28 cellular contexts compared by ENCODE assay signal in genomic region chr1:7873801-7874795, GRCh38. TPM values are rescaled to one million over a fixed set of nuclear protein-coding genes. Genes with fewer than 3 reads are reported as not detected.
"Had no signal": no experiment of that assay in that cellular context is flagged by ENCODE, and none has a peak within 500 bp of the region (broad histone marks: within the 10 kb centered on the region; RNA-seq: fewer than 3 reads in every experiment).

No MANE protein-coding gene starts in this region.

- H3K9me3 ChIP-seq: neutrophil, prostate gland, testis, vagina had no signal

- ATAC-seq: esophagus mucosa; foreskin keratinocyte; left ventricle myocardium superior; naive thymus-derived CD8-positive, alpha-beta T cell; right cardiac atrium; stimulated activated effector memory CD8-positive, alpha-beta T cell treated with anti-CD3 and anti-CD28 coated beads, Interleukin-12 subunit alpha, Interleukin-12 subunit beta, amount 100 ng/mL, for 72 hours; stimulated activated naive CD8-positive, alpha-beta T cell treated with anti-CD3 and anti-CD28 coated beads, Interleukin-15, Interleukin-2, amounts not matched to agents 100 U/mL and 50 U/mL, for 24 hours had no signal

- H3K36me3 ChIP-seq: lower lobe of right lung, neutrophil, prostate gland, sigmoid colon, tibial nerve, vagina had no signal

- H3K27me3 ChIP-seq: sigmoid colon, testis, tibial nerve, vagina had no signal

- H3K4me1 ChIP-seq: foreskin keratinocyte, lower lobe of right lung, prostate gland, sigmoid colon, testis, tibial nerve, vagina had no signal

- DNase-seq: effector CD8-positive, alpha-beta T cell; endodermal cell; foreskin keratinocyte; left ventricle myocardium superior; lower lobe of right lung; naive thymus-derived CD8-positive, alpha-beta T cell; nephron progenitor cell; right cardiac atrium; sigmoid colon; stimulated activated CD4-positive, alpha-beta T cell treated with anti-CD3 and anti-CD28 coated beads, Interleukin-2, amount 100 ng/mL, for 24 hours; stimulated activated CD4-positive, alpha-beta T cell treated with anti-CD3 and anti-CD28 coated beads, Interleukin-4, amount 100 ng/mL, for 24 hours; stimulated activated naive CD8-positive, alpha-beta T cell treated with anti-CD3 and anti-CD28 coated beads, Interleukin-15, Interleukin-2, amounts not matched to agents 100 U/mL and 50 U/mL, for 24 hours; substantia nigra; testis had no signal

- H3K4me3 ChIP-seq: lower lobe of right lung, prostate gland, sigmoid colon, testis, tibial nerve, vagina had no signal

- H3K27ac ChIP-seq: epithelial cell of prostate, foreskin keratinocyte, lower lobe of right lung, neutrophil, prostate gland, sigmoid colon, testis, tibial nerve, vagina had no signal

RNA-seq across cellular contexts. Expression of gene UTS2, which starts 21.2 kb away (rescaled TPM):
- total RNA-seq: cerebellum; endodermal cell; esophagus mucosa; fibroblast of lung; foreskin keratinocyte; left ventricle myocardium superior; lower lobe of right lung; mesenteric fat pad; myocyte; naive thymus-derived CD8-positive, alpha-beta T cell; prostate gland; right cardiac atrium; sigmoid colon; skeletal muscle tissue; testis; ureter had no signal
- polyA plus RNA-seq: fibroblast of lung, foreskin keratinocyte, keratinocyte had no signal
